18 cellular contexts compared by ENCODE assay signal in the genomic region with DNA sequence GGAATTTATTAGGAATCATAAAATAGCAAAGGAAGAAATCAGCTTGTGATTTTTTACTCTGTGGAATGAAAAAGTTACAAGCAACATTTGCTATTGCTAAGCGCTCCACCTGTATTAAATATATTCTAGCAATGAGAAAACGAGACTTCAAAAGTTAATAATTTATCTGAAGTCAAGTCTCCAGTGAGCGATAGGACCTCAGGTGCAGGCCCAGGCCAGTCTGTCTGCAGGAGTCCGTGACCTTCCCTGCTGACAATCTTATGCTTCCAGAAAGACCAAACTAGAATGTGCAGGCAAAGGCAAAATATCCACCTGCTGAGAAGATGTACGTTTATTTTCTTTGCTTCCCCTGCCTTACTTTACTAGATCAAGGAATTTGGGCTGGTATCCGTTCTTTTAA. TPM values are rescaled to one million over a fixed set of nuclear protein-coding genes. Genes with fewer than 3 reads are reported as not detected.
DNase-seq lines count a peak whose midpoint lies in the region; ATAC-seq, FAIRE-seq and TF ChIP-seq lines count a peak whose summit lies in the region.
"Had no signal": no experiment of that assay in that cellular context is flagged by ENCODE, and none has a peak within 500 bp of the region (broad histone marks: within the 10 kb centered on the region; RNA-seq: fewer than 3 reads in every experiment).

No MANE protein-coding gene starts in this region.

- H3K27me3 Mint-ChIP-seq in mesothelial cell of epicardium (ENCODE audit: low read depth), result no peaks in the 10 kb centered on the region

- peaks cover 5% of the 10 kb centered on the region for H3K4me1 Mint-ChIP-seq in mesothelial cell of epicardium

- H3K36me3 Mint-ChIP-seq in mesothelial cell of epicardium, result no peaks in the 10 kb centered on the region
- H3K36me3 Mint-ChIP-seq: CD8-positive, alpha-beta T cell had no signal

- no peaks in the 10 kb centered on the region for H3K9me3 ChIP-seq in A549
- H3K9me3 ChIP-seq: BE2C had no signal

- peaks cover 19% of the 10 kb centered on the region for H3K4me1 ChIP-seq in A549

- no peak overlapping the region for H3K27ac ChIP-seq in A549
- H3K27ac ChIP-seq: 22Rv1, C4-2B had no signal

- H3K4me3 Mint-ChIP-seq in mesothelial cell of epicardium, result no peak overlapping the region
- H3K4me3 Mint-ChIP-seq: CD8-positive, alpha-beta T cell; H9; IgD-negative memory B cell had no signal

- peak; percentile 7 for FAIRE-seq in A549 (lab: Jason Lieb, UNC)
- FAIRE-seq: D721Med, GM19239 had no signal

- no peak for TF ChIP-seq EP300 in A549 (IDR thresholded peaks at IDR 0.05)

- H3K27ac Mint-ChIP-seq in mesothelial cell of epicardium, result no peak overlapping the region
- H3K27ac Mint-ChIP-seq: CD8-positive, alpha-beta T cell; H9; IgD-negative memory B cell had no signal

- CTCF ChIA-PET in A549 (lab: Yijun Ruan, JAX), result no interaction called here

- TF ChIP-seq RAD21 in A549 (conservative IDR thresholded peaks at IDR 0.05 in 1 of 2, IDR thresholded peaks at IDR 0.05 in 1 of 2), result no peak

- peaks cover 3% of the 10 kb centered on the region for H3K9me3 Mint-ChIP-seq in mesothelial cell of epicardium
- H3K9me3 Mint-ChIP-seq: CD8-positive, alpha-beta T cell; H9; IgD-negative memory B cell had no signal

- TF ChIP-seq CTCF in A549 (IDR thresholded peaks at IDR 0.05) (no peak), mesothelial cell of epicardium (IDR thresholded peaks at IDR 0.05; ENCODE audit: unreplicated experiment) (no peak)

- H3K4me2 ChIP-seq in A549, result no peak overlapping the region

- ATAC-seq in A549, result no peak
- ATAC-seq: CD8-positive, alpha-beta T cell had no signal

- no peak for TF ChIP-seq POLR2A in A549 (IDR thresholded peaks at IDR 0.05; ENCODE audit: low read length)

- POLR2A ChIA-PET in A549 (lab: Yijun Ruan, JAX), result no interaction called here

- no peak for DNase-seq in A549 (ENCODE audit: low read depth in 1 of 2, low spot score in 1 of 2)
- peak; percentile 64 for DNase-seq in DMS53 (lab: John Stamatoyannopoulos, UW)
- DNase-seq in kidney tubule cell (ENCODE audit: low spot score), result peak; percentile 50
- DNase-seq in renal cortical epithelial cell (ENCODE audit: low read depth), result peak; percentile 27
- no peak for DNase-seq in mesothelial cell of epicardium (ENCODE audit: low spot score in 2 of 2, unreplicated experiment in 2 of 2)
- no peak for DNase-seq in SW480 (ENCODE audit: low spot score)
- DNase-seq in cerebellar nuclear complex (lab: John Stamatoyannopoulos, UW), result no peak
- DNase-seq: BE2C; CD8-positive, alpha-beta T cell; COR-L47; DMS153; GOT3; H9 had no signal

- 67% methylated on average over 6 of the region's 6 CpGs for WGBS in A549 (ENCODE audit: missing lambda C conversion rate)

- no peak overlapping the region for H3K4me3 ChIP-seq in A549

TF ChIP-seq in A549, 52 proteins besides CTCF, POLR2A, EP300 and RAD21:
- TF ChIP-seq, protein P1, sequence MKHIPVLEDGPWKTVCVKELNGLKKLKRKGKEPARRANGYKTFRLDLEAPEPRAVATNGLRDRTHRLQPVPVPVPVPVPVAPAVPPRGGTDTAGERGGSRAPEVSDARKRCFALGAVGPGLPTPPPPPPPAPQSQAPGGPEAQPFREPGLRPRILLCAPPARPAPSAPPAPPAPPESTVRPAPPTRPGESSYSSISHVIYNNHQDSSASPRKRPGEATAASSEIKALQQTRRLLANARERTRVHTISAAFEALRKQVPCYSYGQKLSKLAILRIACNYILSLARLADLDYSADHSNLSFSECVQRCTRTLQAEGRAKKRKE (CRISPR knock-in tag; IDR thresholded peaks at IDR 0.05; ENCODE audit: low read depth), result no peak

RNA-seq across cellular contexts. Expression of a gene that starts 22.7 kb away (rescaled TPM):
- polyA plus RNA-seq in A549 (2011; rRNA removed) (0.01 TPM in 1 of 2 replicates, not detected in the other), A549 (2017; fragmentation: RNase III; extraction: RNeasy Plus Mini Kit Qiagen cat#74134 plus additional on column Dnase treatment) (0.01 to 0.03 TPM in 2 of 3 replicates, not detected in the other)
- polyA plus RNA-seq in A549 (2012; cell fraction: cytosol; rRNA removed), result not detected in 2 replicates
- not detected in 2 replicates for polyA plus RNA-seq in A549 (2012; cell fraction: nucleus; rRNA removed)
- 0.04 and 0.05 TPM in 2 replicates for polyA minus RNA-seq in A549 (2011; rRNA and poly(A)+ RNA removed)
- total RNA-seq in renal cortical epithelial cell (0.10 and 0.17 TPM in 2 replicates), mesothelial cell of epicardium (not detected in 3 replicates)
- total RNA-seq: CD8-positive, alpha-beta T cell; H9 had no signal
- polyA plus RNA-seq: IgD-negative memory B cell had no signal

Comparison
In these comparisons a context has a peak if more than half of its experiments do, and no peak if none do; other contexts are left out.
1. DNase-seq: peak in DMS53 (single experiment), kidney tubule cell (single experiment) and renal cortical epithelial cell (single experiment); none in A549 (0 of 2), mesothelial cell of epicardium (0 of 2), SW480 (single experiment) and cerebellar nuclear complex (0 of 2).